Comparison of ENCODE assay signal across 14 cellular contexts in genomic region chr2:38648107-38648761, GRCh38. TPM values are rescaled to one million over a fixed set of nuclear protein-coding genes. Genes with fewer than 3 reads are reported as not detected.
A peak's percentile ranks its signal among the peaks of the same experiment; 100 is the strongest.
DNase-seq lines count a peak whose midpoint lies in the region; ATAC-seq and TF ChIP-seq lines count a peak whose summit lies in the region.
"Had no signal": no experiment of that assay in that cellular context is flagged by ENCODE, and none has a peak within 500 bp of the region (broad histone marks: within the 10 kb centered on the region; RNA-seq: fewer than 3 reads in every experiment).

No MANE protein-coding gene starts in this region.

- H3K4me1 ChIP-seq in parathyroid adenoma: peaks cover 6% of the 10 kb centered on the region

- TF ChIP-seq POLR2A in NB4 (IDR thresholded peaks at IDR 0.05; ENCODE audit: extremely low read depth, insufficient read length): no peak

- H3K9ac ChIP-seq in parathyroid adenoma: no peak overlapping the region

- peaks cover 72% of the 10 kb centered on the region for H3K4me1 Mint-ChIP-seq in activated CD4-positive, alpha-beta T cell treated with anti-CD3 and anti-CD28 coated beads, Interleukin-2, amount 10 ng/mL, durations not matched to agents 7 days and 5 days
- peaks cover 38% of the 10 kb centered on the region for H3K4me1 Mint-ChIP-seq in activated CD8-positive, alpha-beta T cell treated with anti-CD3 and anti-CD28 coated beads for 36 hours (ENCODE audit: low read depth)

- no peak overlapping the region for H2AFZ ChIP-seq in parathyroid adenoma

- H3K27me3 ChIP-seq in parathyroid adenoma (ENCODE audit: control insufficient read depth, insufficient read depth, low read length): no peaks in the 10 kb centered on the region
- H3K27me3 ChIP-seq: Peyer's patch had no signal

- H3K9me3 ChIP-seq in parathyroid adenoma (ENCODE audit: control insufficient read depth, low read length): no peaks in the 10 kb centered on the region
- H3K9me3 ChIP-seq: Peyer's patch had no signal

- peak overlapping the region; percentile 51 for H3K27ac Mint-ChIP-seq in activated CD4-positive, alpha-beta T cell treated with anti-CD3 and anti-CD28 coated beads, Interleukin-2, amount 10 ng/mL, durations not matched to agents 7 days and 5 days
- peak overlapping the region; percentile 33 for H3K27ac Mint-ChIP-seq in activated CD8-positive, alpha-beta T cell treated with anti-CD3 and anti-CD28 coated beads for 36 hours
- H3K27ac Mint-ChIP-seq: mesothelial cell of epicardium, progenitor cell of endocrine pancreas had no signal

- H3K27me3 Mint-ChIP-seq in activated CD4-positive, alpha-beta T cell treated with anti-CD3 and anti-CD28 coated beads, Interleukin-2, amount 10 ng/mL, durations not matched to agents 7 days and 5 days: no peaks in the 10 kb centered on the region
- H3K27me3 Mint-ChIP-seq in activated CD8-positive, alpha-beta T cell treated with anti-CD3 and anti-CD28 coated beads for 36 hours: no peaks in the 10 kb centered on the region
- H3K27me3 Mint-ChIP-seq: progenitor cell of endocrine pancreas had no signal

- POLR2A ChIA-PET in activated CD4-positive, alpha-beta T cell treated with anti-CD3 and anti-CD28 coated beads, Interleukin-2, amount 10 ng/mL, durations not matched to agents 7 days and 5 days (lab: Charles Lee): no interaction called here
- POLR2A ChIA-PET in activated CD8-positive, alpha-beta T cell treated with anti-CD3 and anti-CD28 coated beads for 36 hours (lab: Charles Lee): interaction anchor here (0.9 to 3.7 kb wide), 3 partner anchors 17 to 32 kb away, joined by 3 to 22 read pairs (median 3); partner anchors contain the start of gene GALM

- intact Hi-C loops in activated CD8-positive, alpha-beta T cell treated with anti-CD3 and anti-CD28 coated beads for 36 hours (cut with micrococcal nuclease): no loop called here

- H3K4me3 ChIP-seq in NB4 (ENCODE audit: low read depth, low read length) (no peak overlapping the region), parathyroid adenoma (ENCODE audit: low read depth, low read length) (no peak overlapping the region)
- H3K4me3 ChIP-seq: Peyer's patch had no signal

- H3K4me2 ChIP-seq in parathyroid adenoma (ENCODE audit: low read length): peak overlapping the region; percentile 42

- H3K4me3 Mint-ChIP-seq in activated CD4-positive, alpha-beta T cell treated with anti-CD3 and anti-CD28 coated beads, Interleukin-2, amount 10 ng/mL, durations not matched to agents 7 days and 5 days: no peak overlapping the region
- H3K4me3 Mint-ChIP-seq in activated CD8-positive, alpha-beta T cell treated with anti-CD3 and anti-CD28 coated beads for 36 hours: no peak overlapping the region
- H3K4me3 Mint-ChIP-seq: mesothelial cell of epicardium had no signal

- no peak for TF ChIP-seq CTCF in NB4 (IDR thresholded peaks at IDR 0.05; ENCODE audit: low read depth, low read length)
- no peak for TF ChIP-seq CTCF in activated CD8-positive, alpha-beta T cell treated with anti-CD3 and anti-CD28 coated beads for 36 hours (IDR thresholded peaks at IDR 0.05)
- no peak for TF ChIP-seq CTCF in parathyroid adenoma (IDR thresholded peaks at IDR 0.05)
- TF ChIP-seq CTCF in GM10266 (IDR thresholded peaks at IDR 0.05; ENCODE audit: control insufficient read depth, insufficient read depth, low read depth, missing control alignments): no peak

- no peaks in the 10 kb centered on the region for H3K36me3 ChIP-seq in parathyroid adenoma (ENCODE audit: control insufficient read depth, insufficient read depth, low read length)
- H3K36me3 ChIP-seq: Peyer's patch had no signal

- no peak overlapping the region for H3K27ac ChIP-seq in parathyroid adenoma
- H3K27ac ChIP-seq: Peyer's patch had no signal

- peaks cover 22% of the 10 kb centered on the region for H3K9me3 Mint-ChIP-seq in activated CD4-positive, alpha-beta T cell treated with anti-CD3 and anti-CD28 coated beads, Interleukin-2, amount 10 ng/mL, durations not matched to agents 7 days and 5 days
- no peaks in the 10 kb centered on the region for H3K9me3 Mint-ChIP-seq in activated CD8-positive, alpha-beta T cell treated with anti-CD3 and anti-CD28 coated beads for 36 hours

- H3K79me2 ChIP-seq in parathyroid adenoma: no peaks in the 10 kb centered on the region

- DNase-seq in activated CD4-positive, alpha-beta T cell treated with anti-CD3 and anti-CD28 coated beads, Interleukin-2, amount 10 ng/mL, durations not matched to agents 7 days and 5 days: no peak
- DNase-seq in activated CD4-positive, alpha-beta T cell treated with anti-CD3 and anti-CD28 coated beads for 4 hours: no peak
- DNase-seq in NB4 (ENCODE audit: low read depth) (peak; percentile 87), GM10266 (ENCODE audit: extremely low spot score) (no peak)
- DNase-seq in activated CD8-positive, alpha-beta T cell treated with anti-CD3 and anti-CD28 coated beads for 36 hours: no peak
- DNase-seq: DMS79 treated with DMSO at 0.1 percent for 48 hours, NCI-H2029, Peyer's patch, T-helper 9 cell had no signal

- H3K36me3 Mint-ChIP-seq in activated CD4-positive, alpha-beta T cell treated with anti-CD3 and anti-CD28 coated beads, Interleukin-2, amount 10 ng/mL, durations not matched to agents 7 days and 5 days (ENCODE audit: low read depth): peaks cover 46% of the 10 kb centered on the region
- H3K36me3 Mint-ChIP-seq in activated CD8-positive, alpha-beta T cell treated with anti-CD3 and anti-CD28 coated beads for 36 hours (ENCODE audit: low read depth): no peaks in the 10 kb centered on the region

- no peak for ATAC-seq in activated CD8-positive, alpha-beta T cell treated with anti-CD3 and anti-CD28 coated beads for 36 hours
- no peak for ATAC-seq in HG03045 (IDR thresholded peaks at IDR 0.05; ENCODE audit: unreplicated experiment)
- ATAC-seq in HG02763 (IDR thresholded peaks at IDR 0.05; ENCODE audit: unreplicated experiment): no peak

- CTCF ChIA-PET in activated CD4-positive, alpha-beta T cell treated with anti-CD3 and anti-CD28 coated beads, Interleukin-2, amount 10 ng/mL, durations not matched to agents 7 days and 5 days (lab: Charles Lee): interaction anchor here (1.0 to 3.3 kb wide), 5 partner anchors 10 to 44 kb away, joined by 3 to 13 read pairs (median 3); no protein-coding TSS in a partner anchor
- CTCF ChIA-PET in activated CD8-positive, alpha-beta T cell treated with anti-CD3 and anti-CD28 coated beads for 36 hours (lab: Charles Lee): interaction anchor here (0.9 to 2.4 kb wide), 3 partner anchors 44 to 67 kb away, joined by 3 to 10 read pairs (median 4); no protein-coding TSS in a partner anchor

RNA-seq across cellular contexts. Expression of gene GALM, which starts 17.7 kb away (rescaled TPM):
- total RNA-seq in activated CD4-positive, alpha-beta T cell treated with anti-CD3 and anti-CD28 coated beads, Interleukin-2, amount 10 ng/mL, durations not matched to agents 7 days and 5 days: 10 to 100 TPM; 39.7 to 41.1 TPM
- total RNA-seq in activated CD8-positive, alpha-beta T cell treated with anti-CD3 and anti-CD28 coated beads for 36 hours: 10 to 100 TPM; 38.3 to 40.6 TPM

RNA-seq across cellular contexts. Expression of gene HNRNPLL, which starts 45.5 kb away (rescaled TPM):
- total RNA-seq in activated CD4-positive, alpha-beta T cell treated with anti-CD3 and anti-CD28 coated beads, Interleukin-2, amount 10 ng/mL, durations not matched to agents 7 days and 5 days: 10 to 100 TPM; 54.2 to 55.8 TPM
- 10 to 100 TPM; 54.9 to 55.3 TPM for total RNA-seq in activated CD8-positive, alpha-beta T cell treated with anti-CD3 and anti-CD28 coated beads for 36 hours
